ENCODE assay signal across 1 cellular context in genomic region chr6:43455034-43455747, GRCh38.
TF ChIP-seq lines count a peak whose summit lies in the region.

A gene with protein sequence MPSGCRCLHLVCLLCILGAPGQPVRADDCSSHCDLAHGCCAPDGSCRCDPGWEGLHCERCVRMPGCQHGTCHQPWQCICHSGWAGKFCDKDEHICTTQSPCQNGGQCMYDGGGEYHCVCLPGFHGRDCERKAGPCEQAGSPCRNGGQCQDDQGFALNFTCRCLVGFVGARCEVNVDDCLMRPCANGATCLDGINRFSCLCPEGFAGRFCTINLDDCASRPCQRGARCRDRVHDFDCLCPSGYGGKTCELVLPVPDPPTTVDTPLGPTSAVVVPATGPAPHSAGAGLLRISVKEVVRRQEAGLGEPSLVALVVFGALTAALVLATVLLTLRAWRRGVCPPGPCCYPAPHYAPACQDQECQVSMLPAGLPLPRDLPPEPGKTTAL (minus strand): TSS chr6:43455548. CDS start chr6:43454825, 723 bp downstream.

TF ChIP-seq in HepG2, 621 proteins besides CTCF, POLR2A, EP300 and RAD21 (continued from another document):
- TF ChIP-seq IKZF5 (CRISPR knock-in tag; IDR thresholded peaks at IDR 0.05) (no peak), DNMT1 (CRISPR knock-in tag; IDR thresholded peaks at IDR 0.05) (peak; percentile 13; the same call in 1 of the 2 replicates), ZMAT3 (CRISPR knock-in tag; conservative IDR thresholded peaks at IDR 0.05) (0 out of 2 replicates have a peak, but pooled peaks have one; percentile 23), PAWR (CRISPR knock-in tag; IDR thresholded peaks at IDR 0.05; ENCODE audit: borderline replicate concordance) (no peak), ZNF557 (CRISPR knock-in tag; IDR thresholded peaks at IDR 0.05) (no peak), POLR2G (IDR thresholded peaks at IDR 0.05; ENCODE audit: low read depth, low read length) (peak; percentile 15; the same call in 1 of the 2 replicates), ZNF777 (CRISPR knock-in tag; IDR thresholded peaks at IDR 0.05) (peak; percentile 79; the same call in 1 of the 2 replicates), ZFYVE20 (CRISPR knock-in tag; IDR thresholded peaks at IDR 0.05; ENCODE audit: borderline replicate concordance, low read depth) (no peak)
- TF ChIP-seq, protein P1, sequence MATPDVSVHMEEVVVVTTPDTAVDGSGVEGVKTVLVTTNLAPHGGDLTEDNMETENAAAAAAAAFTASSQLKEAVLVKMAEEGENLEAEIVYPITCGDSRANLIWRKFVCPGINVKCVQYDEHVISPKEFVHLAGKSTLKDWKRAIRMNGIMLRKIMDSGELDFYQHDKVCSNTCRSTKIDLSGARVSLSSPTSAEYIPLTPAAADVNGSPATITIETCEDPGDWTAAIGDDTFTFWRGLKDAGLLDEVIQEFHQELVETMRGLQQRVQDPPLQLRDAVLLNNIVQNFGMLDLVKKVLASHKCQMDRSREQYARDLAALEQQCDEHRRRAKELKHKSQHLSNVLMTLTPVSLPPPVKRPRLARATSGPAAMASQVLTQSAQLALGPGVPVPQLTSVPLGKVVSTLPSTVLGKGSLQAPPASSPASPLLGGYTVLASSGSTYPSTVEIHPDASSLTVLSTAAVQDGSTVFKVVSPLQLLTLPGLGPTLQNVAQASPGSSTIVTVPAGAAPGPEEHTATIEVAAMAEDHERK (CRISPR knock-in tag; IDR thresholded peaks at IDR 0.05; ENCODE audit: low read depth) = no peak
- TF ChIP-seq, protein P2, sequence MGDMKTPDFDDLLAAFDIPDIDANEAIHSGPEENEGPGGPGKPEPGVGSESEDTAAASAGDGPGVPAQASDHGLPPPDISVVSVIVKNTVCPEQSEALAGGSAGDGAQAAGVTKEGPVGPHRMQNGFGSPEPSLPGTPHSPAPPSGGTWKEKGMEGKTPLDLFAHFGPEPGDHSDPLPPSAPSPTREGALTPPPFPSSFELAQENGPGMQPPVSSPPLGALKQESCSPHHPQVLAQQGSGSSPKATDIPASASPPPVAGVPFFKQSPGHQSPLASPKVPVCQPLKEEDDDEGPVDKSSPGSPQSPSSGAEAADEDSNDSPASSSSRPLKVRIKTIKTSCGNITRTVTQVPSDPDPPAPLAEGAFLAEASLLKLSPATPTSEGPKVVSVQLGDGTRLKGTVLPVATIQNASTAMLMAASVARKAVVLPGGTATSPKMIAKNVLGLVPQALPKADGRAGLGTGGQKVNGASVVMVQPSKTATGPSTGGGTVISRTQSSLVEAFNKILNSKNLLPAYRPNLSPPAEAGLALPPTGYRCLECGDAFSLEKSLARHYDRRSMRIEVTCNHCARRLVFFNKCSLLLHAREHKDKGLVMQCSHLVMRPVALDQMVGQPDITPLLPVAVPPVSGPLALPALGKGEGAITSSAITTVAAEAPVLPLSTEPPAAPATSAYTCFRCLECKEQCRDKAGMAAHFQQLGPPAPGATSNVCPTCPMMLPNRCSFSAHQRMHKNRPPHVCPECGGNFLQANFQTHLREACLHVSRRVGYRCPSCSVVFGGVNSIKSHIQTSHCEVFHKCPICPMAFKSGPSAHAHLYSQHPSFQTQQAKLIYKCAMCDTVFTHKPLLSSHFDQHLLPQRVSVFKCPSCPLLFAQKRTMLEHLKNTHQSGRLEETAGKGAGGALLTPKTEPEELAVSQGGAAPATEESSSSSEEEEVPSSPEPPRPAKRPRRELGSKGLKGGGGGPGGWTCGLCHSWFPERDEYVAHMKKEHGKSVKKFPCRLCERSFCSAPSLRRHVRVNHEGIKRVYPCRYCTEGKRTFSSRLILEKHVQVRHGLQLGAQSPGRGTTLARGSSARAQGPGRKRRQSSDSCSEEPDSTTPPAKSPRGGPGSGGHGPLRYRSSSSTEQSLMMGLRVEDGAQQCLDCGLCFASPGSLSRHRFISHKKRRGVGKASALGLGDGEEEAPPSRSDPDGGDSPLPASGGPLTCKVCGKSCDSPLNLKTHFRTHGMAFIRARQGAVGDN (CRISPR knock-in tag; IDR thresholded peaks at IDR 0.05) = peak; percentile 13; the same call in 1 of the 2 replicates
